ENCODE assay signal across 11 cellular contexts in the genomic region with DNA sequence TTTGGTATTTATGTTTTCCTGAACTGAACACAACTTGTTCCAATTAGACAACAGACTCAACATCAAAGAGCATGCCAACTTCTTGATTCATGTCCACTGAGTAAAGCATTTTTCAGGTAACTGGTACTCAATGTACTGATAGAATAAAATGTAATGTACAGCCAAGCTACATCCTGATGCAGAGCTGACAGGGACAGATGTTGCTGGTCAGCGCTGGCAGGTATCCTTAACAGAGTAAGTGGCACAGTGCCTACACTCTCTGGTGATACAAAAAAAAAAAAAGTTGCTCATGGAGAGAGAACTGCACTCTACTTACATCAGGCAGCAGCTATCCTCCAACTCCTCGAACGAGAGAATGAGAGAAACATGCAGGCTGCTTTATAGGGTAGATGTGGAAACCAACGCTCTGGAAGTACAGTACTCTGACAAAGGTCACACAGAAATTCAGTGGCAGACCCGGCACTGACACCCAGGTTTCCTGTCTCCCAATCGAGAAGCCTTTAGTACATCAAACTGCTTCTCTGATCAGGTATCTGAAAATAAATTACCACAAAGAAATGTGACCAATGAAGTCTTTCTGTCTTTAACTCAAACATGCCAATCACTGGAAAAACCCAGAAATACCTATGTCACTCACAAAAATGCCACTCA. TPM values are rescaled to one million over a fixed set of nuclear protein-coding genes. Genes with fewer than 3 reads are reported as not detected.
DNase-seq lines count a peak whose midpoint lies in the region; ATAC-seq and TF ChIP-seq lines count a peak whose summit lies in the region.
"Had no signal": no experiment of that assay in that cellular context is flagged by ENCODE, and none has a peak within 500 bp of the region (broad histone marks: within the 10 kb centered on the region; RNA-seq: fewer than 3 reads in every experiment).

No MANE protein-coding gene starts in this region.

- no peak overlapping the region for H3K4ac ChIP-seq in mesendoderm (ENCODE audit: low read depth, low read length)

- H3K4me3 ChIP-seq in ACC112 (ENCODE audit: low read depth, low read length) (peak overlapping the region; percentile 96), HUES64 (ENCODE audit: low read length) (peak overlapping the region; percentile 89; the same call in 1 of the 2 replicates), choroid plexus epithelial cell (ENCODE audit: low read depth, low read length) (peak overlapping the region; percentile 14), mesendoderm (ENCODE audit: low read length) (no peak overlapping the region)

- H3K27me3 ChIP-seq in ACC112 (ENCODE audit: insufficient read depth, low read length) (no peaks in the 10 kb centered on the region), HUES64 (ENCODE audit: insufficient read depth, low read length) (no peaks in the 10 kb centered on the region), mesendoderm (ENCODE audit: insufficient read depth, low read length, poor library complexity) (no peaks in the 10 kb centered on the region)

- H2BK5ac ChIP-seq in mesendoderm (ENCODE audit: low read length): no peak overlapping the region

- no peak overlapping the region for H2AK5ac ChIP-seq in mesendoderm (ENCODE audit: low read length)

- peaks cover 94% of the 10 kb centered on the region for H3K79me2 ChIP-seq in ACC112 (ENCODE audit: control insufficient read depth, insufficient read depth, low read length, unreplicated experiment)
- peaks cover 76% of the 10 kb centered on the region for H3K79me2 ChIP-seq in mesendoderm (ENCODE audit: control insufficient read depth, insufficient read depth, low read length)

- H2BK15ac ChIP-seq in mesendoderm (replicated peaks; ENCODE audit: low read depth): no peak overlapping the region

- H3K56ac ChIP-seq in mesendoderm (ENCODE audit: low read length): no peak overlapping the region

- no peak for TF ChIP-seq CTCF in choroid plexus epithelial cell (conservative IDR thresholded peaks at IDR 0.05; ENCODE audit: low read depth, low read length)

- no peak overlapping the region for H2BK120ac ChIP-seq in mesendoderm (ENCODE audit: low read depth, low read length)

- H4K8ac ChIP-seq in mesendoderm (ENCODE audit: low read depth, low read length): no peak overlapping the region

- H3K18ac ChIP-seq in mesendoderm (ENCODE audit: low read length): peak overlapping the region; percentile 64

- H3K4me1 ChIP-seq in ACC112 (ENCODE audit: control insufficient read depth, insufficient read depth, low read length, unreplicated experiment) (peaks cover 65% of the 10 kb centered on the region), HUES64 (ENCODE audit: insufficient read depth, low read length) (peaks cover 78% of the 10 kb centered on the region), mesendoderm (ENCODE audit: control insufficient read depth, low read depth, low read length) (peaks cover 19% of the 10 kb centered on the region)

- no peak overlapping the region for H4K5ac ChIP-seq in mesendoderm (ENCODE audit: low read length)

- no peak overlapping the region for H3K4me2 ChIP-seq in mesendoderm (ENCODE audit: low read length)

- no peak for ATAC-seq in HG03095 (IDR thresholded peaks at IDR 0.05; ENCODE audit: unreplicated experiment)

- H3K27ac ChIP-seq in ACC112 (ENCODE audit: low read depth, low read length) (peak overlapping the region; percentile 26), HUES64 (ENCODE audit: low read depth, low read length) (peak overlapping the region; percentile 37; the same call in 1 of the 2 replicates), mesendoderm (ENCODE audit: low read depth, low read length) (peak overlapping the region; percentile 8)

- H3K9ac ChIP-seq in HUES64 (ENCODE audit: low read depth, low read length) (no peak overlapping the region), mesendoderm (ENCODE audit: low read length) (peak overlapping the region; percentile 40)

- H2AFZ ChIP-seq in ACC112 (ENCODE audit: low read length, unreplicated experiment): no peak overlapping the region

- no peak overlapping the region for H3K23ac ChIP-seq in mesendoderm (ENCODE audit: low read length)

- WGBS in HUES64: 57% methylated on average over 6 of the region's 6 CpGs
- WGBS in mesendoderm (ENCODE audit: extremely low coverage, insufficient coverage, low lambda C conversion rate): no CpG with 5 or more reads among the region's 6 CpGs

- H3K9me3 ChIP-seq in HUES64 (ENCODE audit: insufficient read depth, low read depth, low read length): no peaks in the 10 kb centered on the region

- peaks cover 9% of the 10 kb centered on the region for H3K36me3 ChIP-seq in ACC112 (ENCODE audit: insufficient read depth, low read length)
- peaks cover 4% of the 10 kb centered on the region; the same call in 1 of the 2 replicates for H3K36me3 ChIP-seq in HUES64 (ENCODE audit: insufficient read depth, low read length)
- no peaks in the 10 kb centered on the region for H3K36me3 ChIP-seq in mesendoderm (ENCODE audit: control insufficient read depth, insufficient read depth, low read length)

- H3K79me1 ChIP-seq in mesendoderm (ENCODE audit: low read length): no peaks in the 10 kb centered on the region

- no peak for DNase-seq in choroid plexus epithelial cell (ENCODE audit: low read depth)
- DNase-seq in mesendoderm: no peak
- DNase-seq in NCI-H345 (lab: John Stamatoyannopoulos, UW): no peak
- no peak for DNase-seq in NCI-H1105 (lab: John Stamatoyannopoulos, UW)
- DNase-seq in A172 (ENCODE audit: low spot score): no peak
- DNase-seq: kidney; NCI-H1436; stimulated activated CD4-positive, alpha-beta T cell treated with anti-CD3 and anti-CD28 coated beads, Interleukin-2, amount 100 ng/mL, for 48 hours had no signal

RNA-seq across cellular contexts. Expression of gene ITGB1, which starts 4.6 kb away (rescaled TPM):
- 236 TPM for polyA plus RNA-seq in HUES64 (2013, experiment 1 of 2)
- 283 TPM for polyA plus RNA-seq in HUES64 (2013, experiment 2 of 2)
- polyA plus RNA-seq in mesendoderm (2013, experiment 1 of 2): 237 TPM
- 240 TPM for polyA plus RNA-seq in mesendoderm (2013, experiment 2 of 2)
- 1,202 and 1,616 TPM in 2 replicates for total RNA-seq in A172 (2014; rRNA removed; shearing (Covaris generic))
